16 cellular contexts compared by ENCODE assay signal in genomic region chr17:7612294-7612640, GRCh38. TPM values are rescaled to one million over a fixed set of nuclear protein-coding genes. Genes with fewer than 3 reads are reported as not detected.
DNase-seq lines count a peak whose midpoint lies in the region; ATAC-seq, FAIRE-seq and TF ChIP-seq lines count a peak whose summit lies in the region.
"Had no signal": no experiment of that assay in that cellular context is flagged by ENCODE, and none has a peak within 500 bp of the region (broad histone marks: within the 10 kb centered on the region; RNA-seq: fewer than 3 reads in every experiment).

No MANE protein-coding gene starts in this region.

- ATAC-seq in HepG2 = no peak
- no peak for ATAC-seq in right lobe of liver
- ATAC-seq: Panc1 had no signal

- peaks cover 1 to 15% of the 10 kb centered on the region in 2 experiments; a peak in 2 of 5 replicates for H3K36me3 ChIP-seq in HepG2 (replicated peaks in 1 of 2; ENCODE audit: control insufficient read depth in 1 of 2, insufficient read depth in 2 of 2, low read length in 2 of 2)
- no peaks in the 10 kb centered on the region for H3K36me3 ChIP-seq in right lobe of liver
- H3K36me3 ChIP-seq: prostate gland, vagina had no signal

- H3K4me3 ChIP-seq in HepG2 (replicated peaks in 1 of 3; ENCODE audit: insufficient read depth in 1 of 3, low read depth in 2 of 3, low read length in 3 of 3) = peak overlapping the region in 2 of 3 experiments; percentile 3 to 12; a peak in 2 of 6 replicates
- peak overlapping the region in 1 of 3 donors; percentile 1 for H3K4me3 ChIP-seq in right lobe of liver
- H3K4me3 ChIP-seq: prostate gland, vagina had no signal

- CTCF ChIA-PET in HepG2 (lab: Yijun Ruan, JAX; ENCODE audit: low intra/inter-chr PET ratio, low total read pairs) = no interaction called here

- no peak for FAIRE-seq in HepG2 (lab: Jason Lieb, UNC)
- FAIRE-seq: GM12892, islet of Langerhans had no signal

- peak overlapping the region; percentile 7 for H3K27ac Mint-ChIP-seq in activated naive CD8-positive, alpha-beta T cell
- H3K27ac Mint-ChIP-seq in immature natural killer cell = peak overlapping the region in 5 of 6 donors; percentile 2 to 76 (median 42)
- H3K27ac Mint-ChIP-seq in type B pancreatic cell = peak overlapping the region; percentile 69

- 100% methylated on average over 1 of the region's 1 CpG for WGBS in HepG2 (ENCODE audit: low lambda C conversion rate)
- 86% methylated on average over 1 of the region's 1 CpG for WGBS in right lobe of liver (ENCODE audit: insufficient coverage, low coverage, low lambda C conversion rate, missing lambda C conversion rate)

- H3K9me3 Mint-ChIP-seq in activated naive CD8-positive, alpha-beta T cell (ENCODE audit: low read depth) = no peaks in the 10 kb centered on the region
- H3K9me3 Mint-ChIP-seq in immature natural killer cell = no peaks in the 10 kb centered on the region
- H3K9me3 Mint-ChIP-seq in type B pancreatic cell = no peaks in the 10 kb centered on the region

- H3K79me2 ChIP-seq in HepG2 (ENCODE audit: insufficient read depth, low read length) = peaks cover 36% of the 10 kb centered on the region

- TF ChIP-seq POLR2A in HepG2 (IDR thresholded peaks at IDR 0.05; ENCODE audit: insufficient read depth in 1 of 2, low read depth in 2 of 2, low read length in 2 of 2) = no peak
- no peak for TF ChIP-seq POLR2A in right lobe of liver (IDR thresholded peaks at IDR 0.05)

- no peaks in the 10 kb centered on the region for H3K9me3 ChIP-seq in HepG2 (ENCODE audit: low read length)
- no peaks in the 10 kb centered on the region for H3K9me3 ChIP-seq in right lobe of liver
- H3K9me3 ChIP-seq: prostate gland, vagina had no signal

- in situ Hi-C loops in HepG2 (cut with HindIII; ENCODE audit: extremely low pct_ligation_motif_present, low pct_unique_long_range_greater_than_20kb) = no loop called here

- H2AFZ ChIP-seq in HepG2 (ENCODE audit: low read length) = no peak overlapping the region

- no TSS peak for BruUV-seq in HepG2 (replicated peaks; lab: Mats Ljungman, UMichigan)

- DNase-seq in HepG2 (ENCODE audit: low spot score) (no peak), right lobe of liver (no peak), immature natural killer cell (no peak), type B pancreatic cell (ENCODE audit: extremely low spot score, unreplicated experiment) (no peak), midbrain (lab: John Stamatoyannopoulos, UW) (no peak), substantia nigra (lab: John Stamatoyannopoulos, UW) (no peak), NCI-H2227 (lab: John Stamatoyannopoulos, UW; ENCODE audit: unreplicated experiment) (no peak)
- DNase-seq: activated naive CD4-positive, alpha-beta T cell treated with Interleukin-2 at 50 U/mL for 16 hours; NCI-H2081 treated with DMSO at 0.1 percent for 48 hours had no signal

- no peaks in the 10 kb centered on the region for H3K27me3 Mint-ChIP-seq in activated naive CD8-positive, alpha-beta T cell
- peaks cover 5 to 13% (median 12%) of the 10 kb centered on the region in 3 donors for H3K27me3 Mint-ChIP-seq in immature natural killer cell (ENCODE audit: low read depth in 3 of 3)
- no peaks in the 10 kb centered on the region for H3K27me3 Mint-ChIP-seq in type B pancreatic cell

- TF ChIP-seq RAD21 in HepG2 (CRISPR knock-in tag; IDR thresholded peaks at IDR 0.05) = no peak

- H3K36me3 Mint-ChIP-seq in activated naive CD8-positive, alpha-beta T cell = peaks cover 3% of the 10 kb centered on the region
- H3K36me3 Mint-ChIP-seq in immature natural killer cell (peaks cover 0 to 11% (median 0%) of the 10 kb centered on the region in 3 donors), type B pancreatic cell (peaks cover 9% of the 10 kb centered on the region)

- H3K4me3 Mint-ChIP-seq in activated naive CD8-positive, alpha-beta T cell = peak overlapping the region; percentile 95
- H3K4me3 Mint-ChIP-seq in immature natural killer cell = peak overlapping the region; percentile 13 to 62 (median 58)
- peak overlapping the region; percentile 72 for H3K4me3 Mint-ChIP-seq in type B pancreatic cell

- TF ChIP-seq EP300 in HepG2 (IDR thresholded peaks at IDR 0.05; ENCODE audit: low read depth in 2 of 2, low read length in 2 of 2) = no peak
- TF ChIP-seq EP300 in HepG2 (CRISPR knock-in tag; IDR thresholded peaks at IDR 0.05; ENCODE audit: borderline replicate concordance) = no peak

- intact Hi-C loops in HepG2 (cut with micrococcal nuclease; ENCODE audit: unreplicated experiment) (no loop called here), right lobe of liver (cut with DNase I) (no loop called here)

- H3K27ac ChIP-seq in HepG2 (ENCODE audit: extremely low read length, insufficient read depth, low read length) (no peak overlapping the region), right lobe of liver (peak overlapping the region in 1 of 3 donors; percentile 26), substantia nigra (ENCODE audit: low read depth, low read length, poor library complexity, severe bottlenecking) (no peak overlapping the region)
- H3K27ac ChIP-seq: epithelial cell of prostate, vagina had no signal

- peak overlapping the region; percentile 44; the same call in 1 of the 2 replicates for H3K9ac ChIP-seq in HepG2 (ENCODE audit: insufficient read depth, low read depth, low read length)

- TF ChIP-seq CTCF in HepG2 (CRISPR knock-in tag; IDR thresholded peaks at IDR 0.05) = no peak
- TF ChIP-seq CTCF in right lobe of liver (IDR thresholded peaks at IDR 0.05) = no peak
- TF ChIP-seq CTCF in type B pancreatic cell (conservative IDR thresholded peaks at IDR 0.05) = no peak

- H3K4me2 ChIP-seq in HepG2 (ENCODE audit: low read depth, low read length) = peak overlapping the region; percentile 63

- peaks cover 35% of the 10 kb centered on the region for H3K4me1 ChIP-seq in HepG2 (ENCODE audit: insufficient read depth, low read length)
- H3K4me1 ChIP-seq in right lobe of liver = peaks cover 0 to 36% (median 9%) of the 10 kb centered on the region in 4 donors
- H3K4me1 ChIP-seq: prostate gland had no signal

- H4K20me1 ChIP-seq in HepG2 (ENCODE audit: insufficient read depth, low read length) = no peaks in the 10 kb centered on the region

- POLR2A ChIA-PET in HepG2 (lab: Yijun Ruan, JAX) = interaction anchor here (0.6 to 3.5 kb wide), 4 partner anchors 8 to 208 kb away, joined by 3 to 16 read pairs (median 4); partner anchors contain the start of genes SAT2, TMEM256 and TP53

- peaks cover 38% of the 10 kb centered on the region for H3K4me1 Mint-ChIP-seq in activated naive CD8-positive, alpha-beta T cell (ENCODE audit: low read depth)
- H3K4me1 Mint-ChIP-seq in immature natural killer cell (peaks cover 33 to 44% of the 10 kb centered on the region in 2 donors), type B pancreatic cell (ENCODE audit: unreplicated experiment) (peaks cover 29% of the 10 kb centered on the region)

- no peaks in the 10 kb centered on the region for H3K27me3 ChIP-seq in HepG2 (ENCODE audit: control insufficient read depth in 1 of 2, insufficient read depth in 2 of 2, low read length in 2 of 2)
- H3K27me3 ChIP-seq in right lobe of liver = no peaks in the 10 kb centered on the region
- H3K27me3 ChIP-seq: vagina had no signal

RNA-seq across cellular contexts. Expression of gene FXR2, which starts 2.4 kb away (rescaled TPM):
- total RNA-seq in HepG2 (2016; rRNA removed; fragmentation: Illumina TruSeq; extraction: Trizol) (13.4 and 24.4 TPM in 2 replicates), right lobe of liver (10 to 100 TPM; 14.3 to 23.2 (median 16.7) TPM), type B pancreatic cell (ENCODE audit: low replicate concordance) (37.1 and 44.2 TPM in 2 replicates)
- total RNA-seq in HepG2 (2016; cell fraction: cytosol; rRNA removed; fragmentation: Illumina TruSeq; extraction: Trizol; ENCODE audit: low read depth) = 6.3 and 7.1 TPM in 2 replicates
- 12.8 and 25.4 TPM in 2 replicates for total RNA-seq in HepG2 (2016; cell fraction: insoluble cytoplasmic fraction; rRNA removed; fragmentation: Illumina TruSeq; extraction: Trizol)
- 9.9 and 10.9 TPM in 2 replicates for total RNA-seq in HepG2 (2016; cell fraction: membrane; rRNA removed; fragmentation: Illumina TruSeq; extraction: Trizol)
- total RNA-seq in HepG2 (2016; cell fraction: nucleus; rRNA removed; fragmentation: Illumina TruSeq; extraction: Trizol) = 20.2 and 24.7 TPM in 2 replicates
- polyA plus RNA-seq in HepG2 (2011; rRNA removed) (20.9 and 26.8 TPM in 2 replicates), immature natural killer cell (10 to 100 TPM in 2 of 3 donors, 1 to 10 TPM in 1; 8.3 to 25.1 (median 10.4) TPM)
- polyA plus RNA-seq in HepG2 (2011; cell fraction: cytosol; rRNA removed) = 16.0 and 22.3 TPM in 2 replicates
- 53.5 and 56.2 TPM in 2 replicates for polyA plus RNA-seq in HepG2 (2011; cell fraction: nucleus; rRNA removed)
- 10.9 and 14.6 TPM in 2 replicates for polyA plus RNA-seq in HepG2 (2012)
- polyA plus RNA-seq in HepG2 (2016; cell fraction: cytosol; fragmentation: Illumina TruSeq; extraction: Trizol; ENCODE audit: low read depth) = 3.1 and 4.5 TPM in 2 replicates
- 10.7 and 14.4 TPM in 2 replicates for polyA plus RNA-seq in HepG2 (2016; cell fraction: insoluble cytoplasmic fraction; fragmentation: Illumina TruSeq; extraction: Trizol; ENCODE audit: low read depth)
- polyA plus RNA-seq in HepG2 (2016; cell fraction: membrane; fragmentation: Illumina TruSeq; extraction: Trizol; ENCODE audit: low read depth) = 7.1 and 8.8 TPM in 2 replicates
- 49.5 and 50.2 TPM in 2 replicates for polyA plus RNA-seq in HepG2 (2016; cell fraction: nucleus; fragmentation: Illumina TruSeq; extraction: Trizol; ENCODE audit: insufficient read depth, low read depth)
- polyA minus RNA-seq in HepG2 (2011; rRNA and poly(A)+ RNA removed; ENCODE audit: low replicate concordance) = 43.6 and 137 TPM in 2 replicates
- 10.3 and 12.8 TPM in 2 replicates for polyA minus RNA-seq in HepG2 (2011; cell fraction: cytosol; rRNA and poly(A)+ RNA removed)
- 14.9 and 15.8 TPM in 2 replicates for polyA minus RNA-seq in HepG2 (2011; cell fraction: nucleus; rRNA and poly(A)+ RNA removed)

RNA-seq across cellular contexts. Expression of gene SAT2, which starts 15.4 kb away (rescaled TPM):
- total RNA-seq in HepG2 (2016; rRNA removed; fragmentation: Illumina TruSeq; extraction: Trizol) (83.1 and 93.7 TPM in 2 replicates), right lobe of liver (100 to 1,000 TPM in 5 of 6 experiments, 10 to 100 TPM in 1; 99.3 to 187 (median 120) TPM), type B pancreatic cell (ENCODE audit: low replicate concordance) (94.1 and 104 TPM in 2 replicates)
- total RNA-seq in HepG2 (2016; cell fraction: cytosol; rRNA removed; fragmentation: Illumina TruSeq; extraction: Trizol; ENCODE audit: low read depth) = 40.6 and 43.0 TPM in 2 replicates
- 80.1 and 101 TPM in 2 replicates for total RNA-seq in HepG2 (2016; cell fraction: insoluble cytoplasmic fraction; rRNA removed; fragmentation: Illumina TruSeq; extraction: Trizol)
- 63.2 and 65.7 TPM in 2 replicates for total RNA-seq in HepG2 (2016; cell fraction: membrane; rRNA removed; fragmentation: Illumina TruSeq; extraction: Trizol)
- 86.9 and 89.2 TPM in 2 replicates for total RNA-seq in HepG2 (2016; cell fraction: nucleus; rRNA removed; fragmentation: Illumina TruSeq; extraction: Trizol)
- polyA plus RNA-seq in HepG2 (2011; rRNA removed) (35.7 and 37.6 TPM in 2 replicates), immature natural killer cell (10 to 100 TPM; 33.9 to 39.1 (median 35.4) TPM)
- 30.8 and 36.1 TPM in 2 replicates for polyA plus RNA-seq in HepG2 (2011; cell fraction: cytosol; rRNA removed)
- polyA plus RNA-seq in HepG2 (2011; cell fraction: nucleus; rRNA removed) = 93.7 and 103 TPM in 2 replicates
- 69.5 and 73.6 TPM in 2 replicates for polyA plus RNA-seq in HepG2 (2012)
- polyA plus RNA-seq in HepG2 (2016; cell fraction: cytosol; fragmentation: Illumina TruSeq; extraction: Trizol; ENCODE audit: low read depth) = 44.9 and 56.1 TPM in 2 replicates
- 101 and 106 TPM in 2 replicates for polyA plus RNA-seq in HepG2 (2016; cell fraction: insoluble cytoplasmic fraction; fragmentation: Illumina TruSeq; extraction: Trizol; ENCODE audit: low read depth)
- 58.6 and 71.0 TPM in 2 replicates for polyA plus RNA-seq in HepG2 (2016; cell fraction: membrane; fragmentation: Illumina TruSeq; extraction: Trizol; ENCODE audit: low read depth)
- polyA plus RNA-seq in HepG2 (2016; cell fraction: nucleus; fragmentation: Illumina TruSeq; extraction: Trizol; ENCODE audit: insufficient read depth, low read depth) = 172 and 175 TPM in 2 replicates
- polyA minus RNA-seq in HepG2 (2011; rRNA and poly(A)+ RNA removed; ENCODE audit: low replicate concordance) = 4.5 and 8.9 TPM in 2 replicates
- polyA minus RNA-seq in HepG2 (2011; cell fraction: cytosol; rRNA and poly(A)+ RNA removed) = 5.8 and 6.5 TPM in 2 replicates
- polyA minus RNA-seq in HepG2 (2011; cell fraction: nucleus; rRNA and poly(A)+ RNA removed) = 12.1 and 13.1 TPM in 2 replicates

RNA-seq across cellular contexts. Expression of gene SHBG, which starts 17.7 kb away (rescaled TPM):
- total RNA-seq in HepG2 (2016; rRNA removed; fragmentation: Illumina TruSeq; extraction: Trizol) (1.6 and 4.0 TPM in 2 replicates), right lobe of liver (10 to 100 TPM in 5 of 6 experiments, 1 to 10 TPM in 1; 2.4 to 70.2 (median 15.4) TPM), type B pancreatic cell (ENCODE audit: low replicate concordance) (2.0 and 3.0 TPM in 2 replicates)
- total RNA-seq in HepG2 (2016; cell fraction: cytosol; rRNA removed; fragmentation: Illumina TruSeq; extraction: Trizol; ENCODE audit: low read depth) = 0.88 and 1.1 TPM in 2 replicates
- total RNA-seq in HepG2 (2016; cell fraction: insoluble cytoplasmic fraction; rRNA removed; fragmentation: Illumina TruSeq; extraction: Trizol) = 2.0 and 4.4 TPM in 2 replicates
- 0.96 and 1.0 TPM in 2 replicates for total RNA-seq in HepG2 (2016; cell fraction: membrane; rRNA removed; fragmentation: Illumina TruSeq; extraction: Trizol)
- total RNA-seq in HepG2 (2016; cell fraction: nucleus; rRNA removed; fragmentation: Illumina TruSeq; extraction: Trizol) = 4.2 and 4.7 TPM in 2 replicates
- polyA plus RNA-seq in HepG2 (2011; rRNA removed) (6.1 and 10.2 TPM in 2 replicates), immature natural killer cell (not detected)
- polyA plus RNA-seq in HepG2 (2011; cell fraction: cytosol; rRNA removed) = 3.2 and 4.3 TPM in 2 replicates
- 7.7 and 13.5 TPM in 2 replicates for polyA plus RNA-seq in HepG2 (2011; cell fraction: nucleus; rRNA removed)
- 5.5 TPM in 2 replicates for polyA plus RNA-seq in HepG2 (2012)
- 1.1 and 2.0 TPM in 2 replicates for polyA plus RNA-seq in HepG2 (2016; cell fraction: cytosol; fragmentation: Illumina TruSeq; extraction: Trizol; ENCODE audit: low read depth)
- polyA plus RNA-seq in HepG2 (2016; cell fraction: insoluble cytoplasmic fraction; fragmentation: Illumina TruSeq; extraction: Trizol; ENCODE audit: low read depth) = 2.5 and 2.9 TPM in 2 replicates
- polyA plus RNA-seq in HepG2 (2016; cell fraction: membrane; fragmentation: Illumina TruSeq; extraction: Trizol; ENCODE audit: low read depth) = 1.4 TPM in 2 replicates
- 5.6 and 8.1 TPM in 2 replicates for polyA plus RNA-seq in HepG2 (2016; cell fraction: nucleus; fragmentation: Illumina TruSeq; extraction: Trizol; ENCODE audit: insufficient read depth, low read depth)
- 1.0 and 5.0 TPM in 2 replicates for polyA minus RNA-seq in HepG2 (2011; rRNA and poly(A)+ RNA removed; ENCODE audit: low replicate concordance)
- polyA minus RNA-seq in HepG2 (2011; cell fraction: cytosol; rRNA and poly(A)+ RNA removed) = 1.6 and 1.7 TPM in 2 replicates
- 2.8 and 5.1 TPM in 2 replicates for polyA minus RNA-seq in HepG2 (2011; cell fraction: nucleus; rRNA and poly(A)+ RNA removed)
- total RNA-seq: vagina had no signal

RNA-seq across cellular contexts. Expression of gene SOX15, which starts 22.4 kb away (rescaled TPM):
- 0.18 TPM in 1 of 2 replicates, not detected in the other for total RNA-seq in HepG2 (2016; rRNA removed; fragmentation: Illumina TruSeq; extraction: Trizol)
- not detected in 2 replicates for total RNA-seq in HepG2 (2016; cell fraction: cytosol; rRNA removed; fragmentation: Illumina TruSeq; extraction: Trizol; ENCODE audit: low read depth)
- 0.22 TPM in 1 of 2 replicates, not detected in the other for total RNA-seq in HepG2 (2016; cell fraction: insoluble cytoplasmic fraction; rRNA removed; fragmentation: Illumina TruSeq; extraction: Trizol)
- total RNA-seq in HepG2 (2016; cell fraction: membrane; rRNA removed; fragmentation: Illumina TruSeq; extraction: Trizol) = not detected in 2 replicates
- 0.37 TPM in 1 of 2 replicates, not detected in the other for total RNA-seq in HepG2 (2016; cell fraction: nucleus; rRNA removed; fragmentation: Illumina TruSeq; extraction: Trizol)
- 0.07 and 0.17 TPM in 2 replicates for polyA plus RNA-seq in HepG2 (2011; rRNA removed)
- polyA plus RNA-seq in HepG2 (2011; cell fraction: cytosol; rRNA removed) = 0.04 TPM in 1 of 2 replicates, not detected in the other
- polyA plus RNA-seq in HepG2 (2011; cell fraction: nucleus; rRNA removed) = 0.54 and 0.63 TPM in 2 replicates
- polyA plus RNA-seq in HepG2 (2012) = 0.44 and 0.63 TPM in 2 replicates
- 0.17 TPM in 1 of 2 replicates, not detected in the other for polyA plus RNA-seq in HepG2 (2016; cell fraction: cytosol; fragmentation: Illumina TruSeq; extraction: Trizol; ENCODE audit: low read depth)
- polyA plus RNA-seq in HepG2 (2016; cell fraction: insoluble cytoplasmic fraction; fragmentation: Illumina TruSeq; extraction: Trizol; ENCODE audit: low read depth) = not detected in 2 replicates
- polyA plus RNA-seq in HepG2 (2016; cell fraction: membrane; fragmentation: Illumina TruSeq; extraction: Trizol; ENCODE audit: low read depth) = not detected in 2 replicates
- 0.68 and 1.3 TPM in 2 replicates for polyA plus RNA-seq in HepG2 (2016; cell fraction: nucleus; fragmentation: Illumina TruSeq; extraction: Trizol; ENCODE audit: insufficient read depth, low read depth)
- polyA minus RNA-seq in HepG2 (2011; rRNA and poly(A)+ RNA removed; ENCODE audit: low replicate concordance) = 0.44 TPM in 1 of 2 replicates, not detected in the other
- not detected in 2 replicates for polyA minus RNA-seq in HepG2 (2011; cell fraction: cytosol; rRNA and poly(A)+ RNA removed)
- polyA minus RNA-seq in HepG2 (2011; cell fraction: nucleus; rRNA and poly(A)+ RNA removed) = 0.62 TPM in 1 of 2 replicates, not detected in the other
- not detected for total RNA-seq in right lobe of liver
- polyA plus RNA-seq in immature natural killer cell = not detected
- 0.77 and 4.0 TPM in 2 replicates for total RNA-seq in type B pancreatic cell (ENCODE audit: low replicate concordance)

RNA-seq across cellular contexts. Expression of gene MPDU1, which starts 28.6 kb away (rescaled TPM):
- 59.5 and 112 TPM in 2 replicates for total RNA-seq in HepG2 (2016; rRNA removed; fragmentation: Illumina TruSeq; extraction: Trizol)
- total RNA-seq in HepG2 (2016; cell fraction: cytosol; rRNA removed; fragmentation: Illumina TruSeq; extraction: Trizol; ENCODE audit: low read depth) = 17.5 and 21.1 TPM in 2 replicates
- total RNA-seq in HepG2 (2016; cell fraction: insoluble cytoplasmic fraction; rRNA removed; fragmentation: Illumina TruSeq; extraction: Trizol) = 62.6 and 101 TPM in 2 replicates
- total RNA-seq in HepG2 (2016; cell fraction: membrane; rRNA removed; fragmentation: Illumina TruSeq; extraction: Trizol) = 24.3 and 28.7 TPM in 2 replicates
- total RNA-seq in HepG2 (2016; cell fraction: nucleus; rRNA removed; fragmentation: Illumina TruSeq; extraction: Trizol) = 84.0 and 86.6 TPM in 2 replicates
- 127 and 167 TPM in 2 replicates for polyA plus RNA-seq in HepG2 (2011; rRNA removed)
- 188 and 194 TPM in 2 replicates for polyA plus RNA-seq in HepG2 (2011; cell fraction: cytosol; rRNA removed)
- 91.5 and 103 TPM in 2 replicates for polyA plus RNA-seq in HepG2 (2011; cell fraction: nucleus; rRNA removed)
- 56.7 and 59.6 TPM in 2 replicates for polyA plus RNA-seq in HepG2 (2012)
- polyA plus RNA-seq in HepG2 (2016; cell fraction: cytosol; fragmentation: Illumina TruSeq; extraction: Trizol; ENCODE audit: low read depth) = 12.2 and 12.9 TPM in 2 replicates
- polyA plus RNA-seq in HepG2 (2016; cell fraction: insoluble cytoplasmic fraction; fragmentation: Illumina TruSeq; extraction: Trizol; ENCODE audit: low read depth) = 73.5 and 77.4 TPM in 2 replicates
- 22.9 and 23.5 TPM in 2 replicates for polyA plus RNA-seq in HepG2 (2016; cell fraction: membrane; fragmentation: Illumina TruSeq; extraction: Trizol; ENCODE audit: low read depth)
- 172 and 177 TPM in 2 replicates for polyA plus RNA-seq in HepG2 (2016; cell fraction: nucleus; fragmentation: Illumina TruSeq; extraction: Trizol; ENCODE audit: insufficient read depth, low read depth)
- polyA minus RNA-seq in HepG2 (2011; rRNA and poly(A)+ RNA removed; ENCODE audit: low replicate concordance) = 205 and 272 TPM in 2 replicates
- 31.8 and 40.4 TPM in 2 replicates for polyA minus RNA-seq in HepG2 (2011; cell fraction: cytosol; rRNA and poly(A)+ RNA removed)
- 30.7 and 35.3 TPM in 2 replicates for polyA minus RNA-seq in HepG2 (2011; cell fraction: nucleus; rRNA and poly(A)+ RNA removed)
- total RNA-seq in right lobe of liver = 100 to 1,000 TPM in 2 of 6 experiments, 10 to 100 TPM in 4; 54.2 to 199 (median 63.3) TPM
- 10 to 100 TPM; 31.6 to 44.0 (median 41.6) TPM for polyA plus RNA-seq in immature natural killer cell
- total RNA-seq in type B pancreatic cell (ENCODE audit: low replicate concordance) = 61.8 and 67.6 TPM in 2 replicates

Comparison
In these comparisons a context has a peak if more than half of its experiments do, and no peak if none do; other contexts are left out.
1. H3K27ac Mint-ChIP-seq: peak in every context shown above with its lines; median percentile 69 in type B pancreatic cell; 42 in immature natural killer cell; 7 in activated naive CD8-positive, alpha-beta T cell.